Comparison of ENCODE assay signal across 22 cellular contexts in genomic region chr6:75528423-75528822, GRCh38. TPM values are rescaled to one million over a fixed set of nuclear protein-coding genes. Genes with fewer than 3 reads are reported as not detected.
DNase-seq lines count a peak whose midpoint lies in the region; ATAC-seq and TF ChIP-seq lines count a peak whose summit lies in the region.
"Had no signal": no experiment of that assay in that cellular context is flagged by ENCODE, and none has a peak within 500 bp of the region (broad histone marks: within the 10 kb centered on the region; RNA-seq: fewer than 3 reads in every experiment).

No MANE protein-coding gene starts in this region.

- intact Hi-C loops in body of pancreas (cut with DNase I): loop anchor here (10.0 kb wide), 2 partner anchors 154 to 264 kb away; no protein-coding TSS in a partner anchor
- intact Hi-C loops in left lung (cut with DNase I): loop anchor here in 1 of 2 donors (5.0 kb wide), 1 partner anchor 231 kb away; no protein-coding TSS in a partner anchor
- intact Hi-C loops in natural killer cell (cut with micrococcal nuclease): loop anchor here (10.0 kb wide), 2 partner anchors 234 to 1784 kb away; no protein-coding TSS in a partner anchor

- WGBS in body of pancreas, 2 donors: 55 to 58% methylated on average over 2 of the region's 2 CpGs

- TF ChIP-seq POLR2A in body of pancreas (IDR thresholded peaks at IDR 0.05): no peak

- no peak overlapping the region for H3K4me3 ChIP-seq in cardiac muscle cell
- H3K4me3 ChIP-seq in right atrium auricular region: no peak overlapping the region
- H3K4me3 ChIP-seq in body of pancreas: no peak overlapping the region
- no peak overlapping the region for H3K4me3 ChIP-seq in left lung
- H3K4me3 ChIP-seq: A549, psoas muscle, SJSA1, thyroid gland had no signal

- H3K4me3 Mint-ChIP-seq in natural killer cell: no peak overlapping the region
- H3K4me3 Mint-ChIP-seq: activated B cell treated with CpG ODN at 0.5 μM for 24 hours; CD4-positive, CD25-positive, alpha-beta regulatory T cell; stimulated activated effector memory CD8-positive, alpha-beta T cell treated with anti-CD3 and anti-CD28 coated beads, Interleukin-12 subunit alpha, Interleukin-12 subunit beta, amount 100 ng/mL, for 72 hours had no signal

- H3K9me3 ChIP-seq in cardiac muscle cell (ENCODE audit: low read depth) (no peaks in the 10 kb centered on the region), right atrium auricular region (no peaks in the 10 kb centered on the region), body of pancreas (no peaks in the 10 kb centered on the region), left lung (no peaks in the 10 kb centered on the region)
- H3K9me3 ChIP-seq: psoas muscle, SJSA1, thyroid gland had no signal

- ATAC-seq in body of pancreas (peak; percentile 43), left lung (peak; percentile 77), GM19324 (IDR thresholded peaks at IDR 0.05; ENCODE audit: low FRiP score, unreplicated experiment) (no peak), GM18907 (IDR thresholded peaks at IDR 0.05; ENCODE audit: unreplicated experiment) (no peak), natural killer cell (no peak)
- no peak for ATAC-seq in activated CD4-positive, CD25-positive, alpha-beta regulatory T cell treated with anti-CD3 and anti-CD28 coated beads, Interleukin-2, amount 50 U/mL, for 24 hours
- ATAC-seq: A549; esophagus mucosa; stimulated activated effector memory CD8-positive, alpha-beta T cell treated with anti-CD3 and anti-CD28 coated beads, Interleukin-12 subunit alpha, Interleukin-12 subunit beta, amount 100 ng/mL, for 72 hours had no signal

- peaks cover 13% of the 10 kb centered on the region for H3K4me1 ChIP-seq in cardiac muscle cell (ENCODE audit: low read depth)
- peaks cover 0 to 6% of the 10 kb centered on the region in 2 donors for H3K4me1 ChIP-seq in right atrium auricular region
- H3K4me1 ChIP-seq in body of pancreas: peaks cover 6% of the 10 kb centered on the region
- peaks cover 0 to 5% of the 10 kb centered on the region in 2 donors for H3K4me1 ChIP-seq in left lung
- H3K4me1 ChIP-seq: psoas muscle, thyroid gland had no signal

- H3K36me3 ChIP-seq in cardiac muscle cell: no peaks in the 10 kb centered on the region
- no peaks in the 10 kb centered on the region for H3K36me3 ChIP-seq in right atrium auricular region
- no peaks in the 10 kb centered on the region for H3K36me3 ChIP-seq in body of pancreas (replicated peaks in 1 of 2; ENCODE audit: insufficient read depth in 1 of 2, low read depth in 2 of 2)
- no peaks in the 10 kb centered on the region for H3K36me3 ChIP-seq in left lung
- H3K36me3 ChIP-seq: SJSA1, thyroid gland had no signal

- H3K36me3 Mint-ChIP-seq in natural killer cell: no peaks in the 10 kb centered on the region
- H3K36me3 Mint-ChIP-seq: CD4-positive, CD25-positive, alpha-beta regulatory T cell; stimulated activated effector memory CD8-positive, alpha-beta T cell treated with anti-CD3 and anti-CD28 coated beads, Interleukin-12 subunit alpha, Interleukin-12 subunit beta, amount 100 ng/mL, for 72 hours had no signal

- TF ChIP-seq CTCF in cardiac muscle cell (IDR thresholded peaks at IDR 0.05; ENCODE audit: low read depth, low read length): no peak
- TF ChIP-seq CTCF in right atrium auricular region (IDR thresholded peaks at IDR 0.05): no peak
- TF ChIP-seq CTCF in body of pancreas (IDR thresholded peaks at IDR 0.05): no peak
- TF ChIP-seq CTCF in left lung (IDR thresholded peaks at IDR 0.05): no peak
- TF ChIP-seq CTCF in natural killer cell (IDR thresholded peaks at IDR 0.05): no peak

- no peak overlapping the region for H3K27ac Mint-ChIP-seq in natural killer cell
- H3K27ac Mint-ChIP-seq: activated B cell treated with CpG ODN at 0.5 μM for 24 hours; stimulated activated effector memory CD8-positive, alpha-beta T cell treated with anti-CD3 and anti-CD28 coated beads, Interleukin-12 subunit alpha, Interleukin-12 subunit beta, amount 100 ng/mL, for 72 hours had no signal

- H3K27ac ChIP-seq in cardiac muscle cell (no peak overlapping the region), right atrium auricular region (no peak overlapping the region), body of pancreas (no peak overlapping the region), left lung (peak overlapping the region in 1 of 2 donors; percentile 19)
- H3K27ac ChIP-seq: psoas muscle, SJSA1, thyroid gland had no signal

- peaks cover 13 to 38% of the 10 kb centered on the region in 2 donors for H3K27me3 Mint-ChIP-seq in natural killer cell (ENCODE audit: low read depth in 2 of 2)

- no peaks in the 10 kb centered on the region for H3K4me1 Mint-ChIP-seq in natural killer cell
- H3K4me1 Mint-ChIP-seq: activated B cell treated with CpG ODN at 0.5 μM for 24 hours; CD4-positive, CD25-positive, alpha-beta regulatory T cell; stimulated activated effector memory CD8-positive, alpha-beta T cell treated with anti-CD3 and anti-CD28 coated beads, Interleukin-12 subunit alpha, Interleukin-12 subunit beta, amount 100 ng/mL, for 72 hours had no signal

- H3K9me3 Mint-ChIP-seq in natural killer cell: no peaks in the 10 kb centered on the region
- H3K9me3 Mint-ChIP-seq: activated B cell treated with CpG ODN at 0.5 μM for 24 hours; stimulated activated effector memory CD8-positive, alpha-beta T cell treated with anti-CD3 and anti-CD28 coated beads, Interleukin-12 subunit alpha, Interleukin-12 subunit beta, amount 100 ng/mL, for 72 hours had no signal

- H3K27me3 ChIP-seq in cardiac muscle cell (no peaks in the 10 kb centered on the region), right atrium auricular region (no peaks in the 10 kb centered on the region), body of pancreas (no peaks in the 10 kb centered on the region), left lung (no peaks in the 10 kb centered on the region)
- H3K27me3 ChIP-seq: SJSA1, thyroid gland had no signal

- DNase-seq in cardiac muscle cell (ENCODE audit: low read depth in 1 of 2, low spot score in 1 of 2): peak; percentile 17 to 85
- DNase-seq in right atrium auricular region (ENCODE audit: low spot score): no peak
- DNase-seq in body of pancreas: peak in 1 of 4 donors; percentile 2
- DNase-seq in left lung: no peak
- no peak for DNase-seq in natural killer cell
- DNase-seq: activated B cell treated with CpG ODN at 0.5 μM for 24 hours; caudate nucleus; CD4-positive, CD25-positive, alpha-beta regulatory T cell; KG1; NCI-H1105 treated with DMSO at 0.1 percent for 48 hours; NCI-H69; psoas muscle; thyroid gland had no signal

RNA-seq across cellular contexts. Expression of gene FILIP1, which starts 34.8 kb away (rescaled TPM):
- 56.8 and 107 TPM in 2 replicates for total RNA-seq in cardiac muscle cell
- 64.8 and 84.7 TPM in 2 replicates for polyA plus RNA-seq in cardiac muscle cell
- 100 to 1,000 TPM in 1 of 2 donors, 10 to 100 TPM in 1; 78.2 to 117 TPM for total RNA-seq in right atrium auricular region
- 1 to 10 TPM; 3.0 to 6.5 TPM for total RNA-seq in body of pancreas
- total RNA-seq in left lung: 10 to 100 TPM; 14.4 to 25.7 TPM
- not detected for total RNA-seq in natural killer cell
- total RNA-seq: activated B cell treated with CpG ODN at 0.5 μM for 24 hours; activated CD8-positive, alpha-beta memory T cell treated with anti-CD3 and anti-CD28 coated beads for 36 hours; CD4-positive, CD25-positive, alpha-beta regulatory T cell; T-helper 2 cell treated with Interferon-gamma antibody and Interleukin-4, amounts not matched to agents 100 ng/mL and 5 ng/mL, for 36 hours had no signal

Comparison
In these comparisons a context has a peak if more than half of its experiments do, and no peak if none do; other contexts are left out.
1. DNase-seq: peak in cardiac muscle cell (2 of 2); none in right atrium auricular region (single experiment), left lung (0 of 2) and natural killer cell (single experiment).
2. ATAC-seq: peak in body of pancreas (single experiment) and left lung (single experiment); none in GM19324 (single experiment), GM18907 (single experiment), activated CD4-positive, CD25-positive, alpha-beta regulatory T cell treated with anti-CD3 and anti-CD28 coated beads, Interleukin-2, amount 50 U/mL, for 24 hours (0 of 2) and natural killer cell (0 of 3).